Comparison of ENCODE assay signal across 8 cellular contexts in the genomic region with DNA sequence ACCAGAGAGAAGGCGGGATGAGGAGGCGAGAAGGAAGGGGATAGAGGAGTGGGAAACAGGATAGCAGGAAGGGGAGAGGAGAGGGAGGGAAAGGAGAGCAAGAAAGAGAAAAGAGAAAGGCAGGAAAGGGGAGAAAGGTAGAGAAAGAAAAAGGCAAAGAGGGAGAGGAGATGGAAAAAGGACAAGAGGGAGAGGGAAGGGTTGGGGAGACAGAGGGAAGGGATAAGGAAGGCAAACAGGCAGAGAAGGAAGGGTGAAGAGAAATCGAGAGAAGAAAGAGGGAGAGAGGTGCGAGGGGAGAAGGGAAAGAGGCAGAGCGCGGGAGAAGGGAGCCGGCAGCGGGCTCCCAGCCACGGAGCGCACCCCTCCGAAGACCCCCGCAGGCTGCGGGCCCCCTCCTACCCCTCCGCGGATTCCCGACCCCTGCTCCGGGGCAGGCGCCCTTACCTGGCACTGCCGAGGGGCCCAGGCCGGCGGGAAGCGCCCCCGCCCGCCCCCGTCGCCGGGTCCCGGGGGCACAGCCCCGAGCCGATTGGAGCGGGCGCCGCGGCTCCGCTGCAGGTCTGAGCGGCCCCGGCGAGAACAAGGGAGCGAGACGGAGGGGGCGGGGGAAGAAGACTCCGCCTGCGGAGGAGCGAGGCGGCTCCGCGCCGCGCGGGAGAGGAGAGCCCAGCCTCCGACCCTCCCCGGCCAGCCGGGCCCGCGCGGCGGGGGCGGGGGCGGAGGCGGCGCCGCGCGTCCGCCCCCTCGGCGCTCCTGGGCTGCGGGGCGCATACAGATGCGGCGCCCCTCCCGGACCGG. TPM values are rescaled to one million over a fixed set of nuclear protein-coding genes. Genes with fewer than 3 reads are reported as not detected.
A peak's percentile ranks its signal among the peaks of the same experiment; 100 is the strongest.
DNase-seq lines count a peak whose midpoint lies in the region; ATAC-seq and TF ChIP-seq lines count a peak whose summit lies in the region.

A gene with protein sequence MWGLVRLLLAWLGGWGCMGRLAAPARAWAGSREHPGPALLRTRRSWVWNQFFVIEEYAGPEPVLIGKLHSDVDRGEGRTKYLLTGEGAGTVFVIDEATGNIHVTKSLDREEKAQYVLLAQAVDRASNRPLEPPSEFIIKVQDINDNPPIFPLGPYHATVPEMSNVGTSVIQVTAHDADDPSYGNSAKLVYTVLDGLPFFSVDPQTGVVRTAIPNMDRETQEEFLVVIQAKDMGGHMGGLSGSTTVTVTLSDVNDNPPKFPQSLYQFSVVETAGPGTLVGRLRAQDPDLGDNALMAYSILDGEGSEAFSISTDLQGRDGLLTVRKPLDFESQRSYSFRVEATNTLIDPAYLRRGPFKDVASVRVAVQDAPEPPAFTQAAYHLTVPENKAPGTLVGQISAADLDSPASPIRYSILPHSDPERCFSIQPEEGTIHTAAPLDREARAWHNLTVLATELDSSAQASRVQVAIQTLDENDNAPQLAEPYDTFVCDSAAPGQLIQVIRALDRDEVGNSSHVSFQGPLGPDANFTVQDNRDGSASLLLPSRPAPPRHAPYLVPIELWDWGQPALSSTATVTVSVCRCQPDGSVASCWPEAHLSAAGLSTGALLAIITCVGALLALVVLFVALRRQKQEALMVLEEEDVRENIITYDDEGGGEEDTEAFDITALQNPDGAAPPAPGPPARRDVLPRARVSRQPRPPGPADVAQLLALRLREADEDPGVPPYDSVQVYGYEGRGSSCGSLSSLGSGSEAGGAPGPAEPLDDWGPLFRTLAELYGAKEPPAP (minus strand): TSS at position 565 of the 801 bp plus-strand sequence. CDS start 1,787 bp downstream, outside the sequence.

- H3K36me3 ChIP-seq in endodermal cell (ENCODE audit: control insufficient read depth, insufficient read depth, low read length) (peaks cover 43% of the 10 kb centered on the region), mucosa of descending colon (ENCODE audit: low read depth) (peaks cover 9% of the 10 kb centered on the region)

- no peaks in the 10 kb centered on the region for H3K27me3 Mint-ChIP-seq in endodermal cell (ENCODE audit: insufficient read depth)
- H3K27me3 Mint-ChIP-seq in stimulated activated memory B cell treated with anti-CD40 and anti-IgM and Interleukin-4, amounts not matched to agents 10 μg/mL and 1 μg/mL and 100 μg/mL, for 72 hours, result peaks cover 12% of the 10 kb centered on the region

- H3K36me3 Mint-ChIP-seq in endodermal cell (ENCODE audit: low read depth), result peaks cover 38% of the 10 kb centered on the region
- H3K36me3 Mint-ChIP-seq in stimulated activated memory B cell treated with anti-CD40 and anti-IgM and Interleukin-4, amounts not matched to agents 10 μg/mL and 1 μg/mL and 100 μg/mL, for 72 hours, result peaks cover 27% of the 10 kb centered on the region

- H3K9me3 ChIP-seq in endodermal cell (ENCODE audit: control insufficient read depth, low read length) (no peaks in the 10 kb centered on the region), mucosa of descending colon (no peaks in the 10 kb centered on the region)

- ATAC-seq in HG03460 (IDR thresholded peaks at IDR 0.05; ENCODE audit: unreplicated experiment) (peak; percentile 40), mucosa of descending colon (peak; percentile 76)
- peak; percentile 79 for ATAC-seq in stimulated activated memory B cell treated with anti-CD40 and anti-IgM and Interleukin-4, amounts not matched to agents 10 μg/mL and 1 μg/mL and 100 μg/mL, for 72 hours

- WGBS in endodermal cell (ENCODE audit: insufficient coverage in 1 of 2, insufficient read length in 1 of 2), 2 experiments, result 1% methylated on average over 24 to 73 of the region's 73 CpGs

- peak within 1 kb of the TSS; percentile 38 for H3K9ac ChIP-seq in endodermal cell (ENCODE audit: extremely low read depth, low read length, poor library complexity, severe bottlenecking)

- TF ChIP-seq CTCF in endodermal cell (conservative IDR thresholded peaks at IDR 0.05) (no peak), mucosa of descending colon (IDR thresholded peaks at IDR 0.05) (no peak)

- in situ Hi-C loops in GM18951 (cut with MboI; ENCODE audit: low sequenced_read_pairs, unreplicated experiment), result loop anchor here (25.0 kb wide), 1 partner anchor 495 kb away; no protein-coding TSS in a partner anchor

- H3K9me3 Mint-ChIP-seq in endodermal cell, result no peaks in the 10 kb centered on the region
- no peaks in the 10 kb centered on the region for H3K9me3 Mint-ChIP-seq in stimulated activated memory B cell treated with anti-CD40 and anti-IgM and Interleukin-4, amounts not matched to agents 10 μg/mL and 1 μg/mL and 100 μg/mL, for 72 hours

- intact Hi-C loops in mucosa of descending colon (cut with DNase I, micrococcal nuclease), result loop anchor here in 1 of 2 donors (5.0 kb wide), 1 partner anchor 70 kb away; no protein-coding TSS in a partner anchor

- no peaks in the 10 kb centered on the region for H3K27me3 ChIP-seq in endodermal cell (ENCODE audit: control insufficient read depth, insufficient read depth, low read length, poor library complexity, severe bottlenecking)

- H3K27ac Mint-ChIP-seq in endodermal cell, result peak within 1 kb of the TSS; percentile 91
- H3K27ac Mint-ChIP-seq in stimulated activated memory B cell treated with anti-CD40 and anti-IgM and Interleukin-4, amounts not matched to agents 10 μg/mL and 1 μg/mL and 100 μg/mL, for 72 hours, result peak within 1 kb of the TSS; percentile 53

- H3K4me1 ChIP-seq in endodermal cell (ENCODE audit: control insufficient read depth, insufficient read depth, low read length) (no peaks in the 10 kb centered on the region), mucosa of descending colon (ENCODE audit: low read depth) (peaks cover 12% of the 10 kb centered on the region)

- peak within 1 kb of the TSS; percentile 90 for H3K27ac ChIP-seq in endodermal cell (ENCODE audit: low read depth, low read length)

- H3K4me3 ChIP-seq in endodermal cell (ENCODE audit: low read length) (peak within 1 kb of the TSS; percentile 84), mucosa of descending colon (peak within 1 kb of the TSS; percentile 48)

- DNase-seq in activated CD4-positive, alpha-beta T cell treated with anti-CD3 and anti-CD28 coated beads, Interleukin-2, amount 50 U/mL, for 1 hour, result peak; percentile 61
- peak; percentile 89 for DNase-seq in endodermal cell
- peak; percentile 79 to 86 (median 83) for DNase-seq in mucosa of descending colon
- DNase-seq in AML-193 (lab: John Stamatoyannopoulos, UW), result no peak
- no peak for DNase-seq in NCI-H187 treated with DMSO at 0.1 percent for 48 hours (lab: John Stamatoyannopoulos, UW)

- H3K4me1 Mint-ChIP-seq in endodermal cell, result peaks cover 14% of the 10 kb centered on the region
- peaks cover 25% of the 10 kb centered on the region for H3K4me1 Mint-ChIP-seq in stimulated activated memory B cell treated with anti-CD40 and anti-IgM and Interleukin-4, amounts not matched to agents 10 μg/mL and 1 μg/mL and 100 μg/mL, for 72 hours

- peak within 1 kb of the TSS; percentile 73 for H3K4me3 Mint-ChIP-seq in endodermal cell
- peak within 1 kb of the TSS; percentile 77 for H3K4me3 Mint-ChIP-seq in stimulated activated memory B cell treated with anti-CD40 and anti-IgM and Interleukin-4, amounts not matched to agents 10 μg/mL and 1 μg/mL and 100 μg/mL, for 72 hours

- TF ChIP-seq POLR2A in GM18951 (IDR thresholded peaks at IDR 0.05; ENCODE audit: extremely low read depth, insufficient read depth, insufficient read length), result peak; percentile 32

RNA-seq across cellular contexts. Expression of the gene that starts here (rescaled TPM):
- total RNA-seq in endodermal cell, result 10 to 100 TPM; 16.9 to 17.2 TPM
- polyA plus RNA-seq in endodermal cell (2013, experiment 1 of 2), result 37.1 TPM
- 32.0 TPM for polyA plus RNA-seq in endodermal cell (2013, experiment 2 of 2)
- total RNA-seq in mucosa of descending colon, result 1 to 10 TPM; 2.7 to 4.8 (median 4.4) TPM

Comparison
In these comparisons a context has a peak if more than half of its experiments do, and no peak if none do; other contexts are left out.
1. DNase-seq: peak in activated CD4-positive, alpha-beta T cell treated with anti-CD3 and anti-CD28 coated beads, Interleukin-2, amount 50 U/mL, for 1 hour (single experiment), endodermal cell (single experiment) and mucosa of descending colon (3 of 3); none in AML-193 (0 of 2) and NCI-H187 treated with DMSO at 0.1 percent for 48 hours (single experiment).
2. Peak in every context shown above with its lines, with median percentiles within 50 percentile points of each other: ATAC-seq.